1 cellular context compared by ENCODE assay signal in genomic region chr22:27003301-27003700, GRCh38.
TF ChIP-seq lines count a peak whose summit lies in the region.

No MANE protein-coding gene starts in this region.

TF ChIP-seq in H1, 55 proteins besides CTCF, POLR2A, EP300 and RAD21:
- no peak for TF ChIP-seq CTBP2 (IDR thresholded peaks at IDR 0.05; ENCODE audit: borderline replicate concordance, insufficient read depth, insufficient read length, low read length)
- TF ChIP-seq CBX5 (IDR thresholded peaks at IDR 0.05; ENCODE audit: low read depth, low read length): no peak
- no peak for TF ChIP-seq RBBP5 (IDR thresholded peaks at IDR 0.05; ENCODE audit: borderline replicate concordance, low read depth, low read length)
- no peak for TF ChIP-seq MAX (IDR thresholded peaks at IDR 0.05)
- no peak for TF ChIP-seq HDAC6 (IDR thresholded peaks at IDR 0.05; ENCODE audit: low read depth, low read length)
- TF ChIP-seq PHF8 (conservative IDR thresholded peaks at IDR 0.05; ENCODE audit: low read depth, low read length): no peak
- no peak for TF ChIP-seq TAF1 (IDR thresholded peaks at IDR 0.05; ENCODE audit: low read depth, low read length)
- no peak for TF ChIP-seq CBX8 (IDR thresholded peaks at IDR 0.05; ENCODE audit: borderline replicate concordance, low read depth, low read length)
- TF ChIP-seq MAFK (IDR thresholded peaks at IDR 0.05; ENCODE audit: low read depth, low read length): no peak
